Comparison of ENCODE assay signal across 13 cellular contexts in genomic region chr6:135812085-135812526, GRCh38. TPM values are rescaled to one million over a fixed set of nuclear protein-coding genes. Genes with fewer than 3 reads are reported as not detected.
DNase-seq lines count a peak whose midpoint lies in the region; ATAC-seq, FAIRE-seq and TF ChIP-seq lines count a peak whose summit lies in the region.
"Had no signal": no experiment of that assay in that cellular context is flagged by ENCODE, and none has a peak within 500 bp of the region (broad histone marks: within the 10 kb centered on the region; RNA-seq: fewer than 3 reads in every experiment).

No MANE protein-coding gene starts in this region.

- no peaks in the 10 kb centered on the region for H3K27me3 ChIP-seq in right atrium auricular region
- H3K27me3 ChIP-seq in adipocyte (replicated peaks; ENCODE audit: control insufficient read depth, insufficient read depth, low read length), result no peaks in the 10 kb centered on the region
- H3K27me3 ChIP-seq in keratinocyte (ENCODE audit: control insufficient read depth, extremely low read depth, insufficient read depth, low read length), result no peaks in the 10 kb centered on the region

- no peaks in the 10 kb centered on the region for H3K27me3 Mint-ChIP-seq in T-helper 17 cell
- H3K27me3 Mint-ChIP-seq: activated CD8-positive, alpha-beta memory T cell treated with anti-CD3 and anti-CD28 coated beads, Interleukin-2, amount 10 ng/mL, durations not matched to agents 7 days and 5 days; T-cell had no signal

- H3K4me2 ChIP-seq in keratinocyte (ENCODE audit: control insufficient read depth, extremely low read depth, insufficient read depth, low read depth, low read length), result peak overlapping the region; percentile 4

- H3K79me2 ChIP-seq in keratinocyte (ENCODE audit: control insufficient read depth, insufficient read depth, low read length), result no peaks in the 10 kb centered on the region

- H3K36me3 ChIP-seq in right atrium auricular region, result no peaks in the 10 kb centered on the region
- no peaks in the 10 kb centered on the region for H3K36me3 ChIP-seq in adipocyte (ENCODE audit: control insufficient read depth, insufficient read depth, low read length, severe bottlenecking)
- no peaks in the 10 kb centered on the region for H3K36me3 ChIP-seq in keratinocyte (ENCODE audit: control insufficient read depth in 2 of 2, extremely low read depth in 1 of 2, insufficient read depth in 2 of 2, low read length in 2 of 2)

- intact Hi-C loops in Right ventricle myocardium inferior (cut with DNase I), result no loop called here

- peak; percentile 69 for FAIRE-seq in keratinocyte (lab: Jason Lieb, UNC)
- FAIRE-seq: G401.6 had no signal

- H3K27ac ChIP-seq in right atrium auricular region (peak overlapping the region in 1 of 2 donors; percentile 10), keratinocyte (ENCODE audit: control insufficient read depth, insufficient read depth, low read length) (no peak overlapping the region)

- ATAC-seq in Right ventricle myocardium inferior, result peak; percentile 60
- no peak for ATAC-seq in T-helper 17 cell
- no peak for ATAC-seq in GM18873 (IDR thresholded peaks at IDR 0.05; ENCODE audit: low FRiP score, unreplicated experiment)
- ATAC-seq in GM21381 (IDR thresholded peaks at IDR 0.05; ENCODE audit: unreplicated experiment), result no peak
- ATAC-seq: activated CD8-positive, alpha-beta memory T cell treated with anti-CD3 and anti-CD28 coated beads, Interleukin-2, amount 10 ng/mL, durations not matched to agents 7 days and 5 days; T-cell had no signal

- H2AFZ ChIP-seq in keratinocyte (ENCODE audit: control insufficient read depth, low read length), result peak overlapping the region; percentile 75

- no peak overlapping the region for H3K27ac Mint-ChIP-seq in T-helper 17 cell
- H3K27ac Mint-ChIP-seq: activated CD8-positive, alpha-beta memory T cell treated with anti-CD3 and anti-CD28 coated beads, Interleukin-2, amount 10 ng/mL, durations not matched to agents 7 days and 5 days had no signal

- H3K9ac ChIP-seq in adipocyte (ENCODE audit: low read length) (no peak overlapping the region), keratinocyte (ENCODE audit: control insufficient read depth, extremely low read depth, insufficient read depth, low read length) (no peak overlapping the region)

- peak; percentile 65 for DNase-seq in Right ventricle myocardium inferior (ENCODE audit: missing footprints)
- no peak for DNase-seq in right atrium auricular region (ENCODE audit: low spot score)
- peak; percentile 35 for DNase-seq in adipocyte (ENCODE audit: low read depth)
- DNase-seq in keratinocyte (ENCODE audit: low read depth, low spot score), result no peak
- DNase-seq in T-helper 17 cell, result no peak
- DNase-seq in NCI-H748 (lab: John Stamatoyannopoulos, UW; ENCODE audit: unreplicated experiment), result no peak
- DNase-seq: activated CD8-positive, alpha-beta memory T cell treated with anti-CD3 and anti-CD28 coated beads, Interleukin-2, amount 10 ng/mL, durations not matched to agents 7 days and 5 days; NCI-H82; T-cell had no signal

- H3K4me3 ChIP-seq in right atrium auricular region (no peak overlapping the region), adipocyte (ENCODE audit: low read length) (no peak overlapping the region), keratinocyte (ENCODE audit: control insufficient read depth in 2 of 3, extremely low read depth in 1 of 3, insufficient read depth in 2 of 3, low read depth in 1 of 3, low read length in 3 of 3) (no peak overlapping the region)

- peaks cover 3% of the 10 kb centered on the region for H3K36me3 Mint-ChIP-seq in T-helper 17 cell (ENCODE audit: low read depth)
- H3K36me3 Mint-ChIP-seq: activated CD8-positive, alpha-beta memory T cell treated with anti-CD3 and anti-CD28 coated beads, Interleukin-2, amount 10 ng/mL, durations not matched to agents 7 days and 5 days; T-cell had no signal

- H3K9me1 ChIP-seq in keratinocyte (ENCODE audit: control insufficient read depth, extremely low read depth, insufficient read depth, low read length), result no peaks in the 10 kb centered on the region

- TF ChIP-seq CTCF in right atrium auricular region (IDR thresholded peaks at IDR 0.05) (no peak), keratinocyte (optimal IDR thresholded peaks at IDR 0.05 in 1 of 3, IDR thresholded peaks at IDR 0.05 in 1 of 3, conservative IDR thresholded peaks at IDR 0.05 in 1 of 3; ENCODE audit: extremely low read depth in 1 of 3, insufficient read depth in 2 of 3, low read length in 3 of 3) (no peak)

- H3K9me3 ChIP-seq in right atrium auricular region, result no peaks in the 10 kb centered on the region
- H3K9me3 ChIP-seq in adipocyte (ENCODE audit: control insufficient read depth, low read length), result no peaks in the 10 kb centered on the region
- no peaks in the 10 kb centered on the region for H3K9me3 ChIP-seq in keratinocyte (ENCODE audit: control insufficient read depth, low read depth, low read length)
- H3K9me3 ChIP-seq in T-helper 17 cell (ENCODE audit: control insufficient read depth, low read length, poor library complexity, severe bottlenecking), result no peaks in the 10 kb centered on the region

- H3K4me3 Mint-ChIP-seq in T-helper 17 cell, result no peak overlapping the region
- H3K4me3 Mint-ChIP-seq: activated CD8-positive, alpha-beta memory T cell treated with anti-CD3 and anti-CD28 coated beads, Interleukin-2, amount 10 ng/mL, durations not matched to agents 7 days and 5 days; T-cell had no signal

- dilution Hi-C loops in keratinocyte (cut with MboI; ENCODE audit: extremely low pct_ligation_motif_present, low sequenced_read_pairs), result no loop called here

- H3K4me1 ChIP-seq in right atrium auricular region, result peaks cover 0 to 13% of the 10 kb centered on the region in 2 donors
- no peaks in the 10 kb centered on the region for H3K4me1 ChIP-seq in adipocyte (ENCODE audit: control insufficient read depth, insufficient read depth, low read length)
- peaks cover 10% of the 10 kb centered on the region for H3K4me1 ChIP-seq in keratinocyte (ENCODE audit: control insufficient read depth, extremely low read depth, insufficient read depth, low read length)

- H3K4me1 Mint-ChIP-seq in T-helper 17 cell, result no peaks in the 10 kb centered on the region
- H3K4me1 Mint-ChIP-seq: activated CD8-positive, alpha-beta memory T cell treated with anti-CD3 and anti-CD28 coated beads, Interleukin-2, amount 10 ng/mL, durations not matched to agents 7 days and 5 days; T-cell had no signal

- no peaks in the 10 kb centered on the region for H4K20me1 ChIP-seq in keratinocyte (ENCODE audit: control insufficient read depth, extremely low read depth, insufficient read depth, low read length)

RNA-seq across cellular contexts. Expression of gene PDE7B, which starts 39.4 kb away (rescaled TPM):
- total RNA-seq in Right ventricle myocardium inferior (18.7 TPM), right atrium auricular region (10 to 100 TPM in 1 of 2 donors, 1 to 10 TPM in 1; 9.0 to 11.2 TPM), T-helper 17 cell (under 1 TPM; 0.18 to 0.25 TPM)
- 0.01 to 0.03 TPM (median 0.03 TPM) in 3 replicates for polyA plus RNA-seq in keratinocyte
- polyA plus RNA-seq in keratinocyte (2011; ENCODE audit: low read depth), result not detected
- polyA plus RNA-seq in keratinocyte (2011; cell fraction: cytosol; rRNA removed), result 0.01 TPM in 1 of 2 replicates, not detected in the other
- polyA plus RNA-seq in keratinocyte (2011; cell fraction: nucleus; rRNA removed), result 0.03 TPM in 1 of 2 replicates, not detected in the other
- 0.03 TPM in 1 of 2 replicates, not detected in the other for polyA plus RNA-seq in keratinocyte (2012; ENCODE audit: low replicate concordance)
- polyA minus RNA-seq in keratinocyte, result not detected in 3 replicates
- polyA minus RNA-seq in keratinocyte (2011; cell fraction: cytosol; rRNA and poly(A)+ RNA removed), result not detected
- polyA minus RNA-seq in keratinocyte (2011; cell fraction: nucleus; rRNA and poly(A)+ RNA removed), result not detected in 2 replicates
- total RNA-seq: A673 had no signal

Comparison
In these comparisons a context has a peak if more than half of its experiments do, and no peak if none do; other contexts are left out.
1. DNase-seq: peak in Right ventricle myocardium inferior (single experiment) and adipocyte (single experiment); none in right atrium auricular region (single experiment), keratinocyte (single experiment), T-helper 17 cell (0 of 3) and NCI-H748 (single experiment).
2. RNA of gene PDE7B, which starts 39.4 kb away (total RNA-seq): 18.7 TPM in Right ventricle myocardium inferior (single experiment) and 9.0 to 11.2 TPM in right atrium auricular region; 0.18 to 0.25 TPM in T-helper 17 cell; every median in the first group is over 4 times any median in the second.